Comparison of ENCODE assay signal across 31 cellular contexts in the genomic region with DNA sequence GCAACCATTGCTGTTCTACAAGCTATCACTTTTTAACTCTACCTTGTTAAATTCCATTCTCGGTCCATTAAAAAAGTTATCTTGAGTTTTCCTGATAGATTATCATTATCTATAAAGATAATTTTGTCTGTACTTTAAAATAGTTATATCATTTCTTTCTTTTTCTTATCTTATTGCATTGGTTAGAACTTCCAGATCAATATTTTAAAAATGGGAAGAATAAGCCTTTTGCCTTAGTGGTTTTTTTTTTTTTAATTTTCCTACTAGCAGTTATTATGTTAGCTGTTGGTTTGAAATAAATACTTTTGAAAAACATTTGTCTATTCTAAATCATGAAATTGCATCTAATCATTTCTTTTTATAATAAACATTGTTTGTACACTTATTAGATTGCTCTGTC.
"Had no signal": no experiment of that assay in that cellular context is flagged by ENCODE, and none has a peak within 500 bp of the region (broad histone marks: within the 10 kb centered on the region; RNA-seq: fewer than 3 reads in every experiment).

No MANE protein-coding gene starts in this region.

- H3K4me1 ChIP-seq: neural progenitor cell, parathyroid adenoma, psoas muscle, right lobe of liver, sigmoid colon, suprapubic skin, testis, tibial artery, transverse colon, upper lobe of right lung, uterus had no signal

- H3K4me3 Mint-ChIP-seq: natural killer cell; nephron; neural progenitor cell; stimulated activated memory B cell treated with anti-CD40 and anti-IgM and Interleukin-4, amounts not matched to agents 10 μg/mL and 1 μg/mL and 100 μg/mL, for 72 hours; stimulated activated naive CD8-positive, alpha-beta T cell treated with anti-CD3 and anti-CD28 coated beads, Interleukin-15, amount 100 ng/mL, for 72 hours; type B pancreatic cell had no signal

- ATAC-seq: natural killer cell; psoas muscle; right cardiac atrium; right lobe of liver; stimulated activated memory B cell treated with anti-CD40 and anti-IgM and Interleukin-4, amounts not matched to agents 10 μg/mL and 1 μg/mL and 100 μg/mL, for 72 hours; stimulated activated naive CD8-positive, alpha-beta T cell treated with anti-CD3 and anti-CD28 coated beads, Interleukin-15, amount 100 ng/mL, for 72 hours; stimulated activated naive CD8-positive, alpha-beta T cell treated with anti-CD3 and anti-CD28 coated beads, Interleukin-15, Interleukin-2, amounts not matched to agents 100 U/mL and 50 U/mL, for 24 hours; upper lobe of right lung had no signal

- H3K4me1 Mint-ChIP-seq: natural killer cell; nephron; stimulated activated naive CD8-positive, alpha-beta T cell treated with anti-CD3 and anti-CD28 coated beads, Interleukin-15, amount 100 ng/mL, for 72 hours had no signal

- H3K4me3 ChIP-seq: neural progenitor cell, ovary, psoas muscle, right lobe of liver, sigmoid colon, smooth muscle cell, spleen, suprapubic skin, testis, tibial artery, transverse colon, upper lobe of right lung, uterus had no signal

- H3K27ac ChIP-seq: neural progenitor cell, ovary, parathyroid adenoma, psoas muscle, right lobe of liver, sigmoid colon, spleen, suprapubic skin, testis, tibial artery, transverse colon, upper lobe of right lung, uterus had no signal

- H3K36me3 Mint-ChIP-seq: natural killer cell; neural progenitor cell; stimulated activated memory B cell treated with anti-CD40 and anti-IgM and Interleukin-4, amounts not matched to agents 10 μg/mL and 1 μg/mL and 100 μg/mL, for 72 hours; type B pancreatic cell had no signal

- H3K27ac Mint-ChIP-seq: natural killer cell; nephron; neural progenitor cell; progenitor cell of endocrine pancreas; stimulated activated memory B cell treated with anti-CD40 and anti-IgM and Interleukin-4, amounts not matched to agents 10 μg/mL and 1 μg/mL and 100 μg/mL, for 72 hours; stimulated activated naive CD8-positive, alpha-beta T cell treated with anti-CD3 and anti-CD28 coated beads, Interleukin-15, amount 100 ng/mL, for 72 hours; type B pancreatic cell had no signal

- H3K9me3 Mint-ChIP-seq: natural killer cell; stimulated activated memory B cell treated with anti-CD40 and anti-IgM and Interleukin-4, amounts not matched to agents 10 μg/mL and 1 μg/mL and 100 μg/mL, for 72 hours; stimulated activated naive CD8-positive, alpha-beta T cell treated with anti-CD3 and anti-CD28 coated beads, Interleukin-15, amount 100 ng/mL, for 72 hours; type B pancreatic cell had no signal

- H3K9me3 ChIP-seq: ovary, psoas muscle, suprapubic skin, testis, upper lobe of right lung, uterus had no signal

- H3K27me3 ChIP-seq: neural progenitor cell, ovary, right lobe of liver, sigmoid colon, suprapubic skin, testis, tibial artery, transverse colon, upper lobe of right lung, uterus had no signal

- DNase-seq: natural killer cell; occipital lobe; ovary; posterior cingulate gyrus; psoas muscle; right cardiac atrium; right lobe of liver; sigmoid colon; spleen; stimulated activated CD4-positive, alpha-beta T cell treated with anti-CD3 and anti-CD28 coated beads, Interleukin-12 subunit alpha, Interleukin-12 subunit beta, amount 100 ng/mL, for 4 hours; stimulated activated CD4-positive, alpha-beta T cell treated with anti-CD3 and anti-CD28 coated beads, Interleukin-1b, Interleukin-23, amount 100 ng/mL, for 48 hours; stimulated activated CD4-positive, alpha-beta T cell treated with anti-CD3 and anti-CD28 coated beads, Interleukin-4, amount 100 ng/mL, for 1 hour; stimulated activated CD4-positive, alpha-beta T cell treated with anti-CD3 and anti-CD28 coated beads, Interleukin-4, amount 100 ng/mL, for 4 hours; stimulated activated CD8-positive, alpha-beta memory T cell treated with anti-CD3 and anti-CD28 coated beads, Interleukin-4, amount 100 ng/mL, for 48 hours; stimulated activated naive CD4-positive, alpha-beta T cell; stimulated activated naive CD8-positive, alpha-beta T cell treated with anti-CD3 and anti-CD28 coated beads, Interleukin-15, amount 100 ng/mL, for 72 hours; stimulated activated naive CD8-positive, alpha-beta T cell treated with anti-CD3 and anti-CD28 coated beads, Interleukin-15, Interleukin-2, amounts not matched to agents 100 U/mL and 50 U/mL, for 24 hours; substantia nigra; testis; tibial artery; transverse colon; upper lobe of right lung; uterus had no signal

- H3K36me3 ChIP-seq: neural progenitor cell, ovary, right lobe of liver, sigmoid colon, spleen, suprapubic skin, tibial artery, transverse colon, upper lobe of right lung, uterus had no signal

- H3K9ac ChIP-seq: neural progenitor cell, parathyroid adenoma had no signal
